8 cellular contexts compared by ENCODE assay signal in the genomic region with DNA sequence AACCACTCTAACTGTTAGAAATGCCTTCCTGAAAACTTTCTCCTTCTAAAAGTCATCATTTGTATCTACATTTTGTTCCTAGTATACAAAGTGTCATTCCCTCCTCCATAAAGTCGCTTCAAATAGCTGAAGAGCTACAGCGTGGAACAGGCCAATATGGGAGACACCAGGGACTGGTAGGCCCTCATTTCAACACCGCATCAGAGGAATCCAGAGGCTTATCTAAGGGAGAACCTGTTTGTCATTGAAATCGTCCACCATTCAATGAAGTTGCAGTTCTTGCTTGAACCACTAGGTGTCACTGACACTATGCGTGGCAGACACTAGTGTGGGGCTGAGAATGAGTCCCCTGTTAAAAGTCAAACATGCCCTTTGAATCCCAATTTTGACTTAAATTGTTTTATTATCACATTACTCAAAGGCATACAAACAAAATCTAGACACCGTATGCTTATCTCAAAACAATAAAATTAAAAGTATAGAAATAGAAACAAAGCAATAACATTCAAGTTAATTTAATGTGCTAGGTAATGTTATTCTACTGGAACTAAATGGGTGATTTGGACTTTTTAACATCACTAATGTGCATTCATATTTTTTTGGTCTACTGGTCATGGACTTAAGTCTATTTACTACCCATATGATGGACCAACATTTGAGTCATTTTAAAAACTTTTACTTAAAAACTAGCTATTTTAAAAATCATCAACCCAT.
DNase-seq lines count a peak whose midpoint lies in the region; TF ChIP-seq lines count a peak whose summit lies in the region.

No MANE protein-coding gene starts in this region.

- TF ChIP-seq POLR2A in breast epithelium (IDR thresholded peaks at IDR 0.05), result no peak

- peak; percentile 60 to 72 (median 70) for TF ChIP-seq CTCF in breast epithelium (IDR thresholded peaks at IDR 0.05)

- intact Hi-C loops in breast epithelium (cut with DNase I; ENCODE audit: low total_unique reads) (no loop called here), posterior vena cava (cut with DNase I) (loop anchor here in 1 of 2 donors (10.0 kb wide), 1 partner anchor 115 kb away; no protein-coding TSS in a partner anchor)

- H3K9me3 ChIP-seq in breast epithelium, result no peaks in the 10 kb centered on the region

- H3K27me3 ChIP-seq in breast epithelium, result no peaks in the 10 kb centered on the region

- H3K4me1 ChIP-seq in breast epithelium, result no peaks in the 10 kb centered on the region

- H3K36me3 ChIP-seq in breast epithelium, result no peaks in the 10 kb centered on the region

- H3K4me3 ChIP-seq in breast epithelium, result no peak overlapping the region

- DNase-seq in NOMO-1 treated with DMSO at 0.1 percent for 48 hours (lab: John Stamatoyannopoulos, UW; ENCODE audit: unreplicated experiment) (peak; percentile 47), NOMO-1 treated with dmso at 0.1 percent for 144 hours (lab: John Stamatoyannopoulos, UW; ENCODE audit: unreplicated experiment) (no peak), HUDEP-2 (lab: John Stamatoyannopoulos, UW; ENCODE audit: unreplicated experiment in 76 of 76) (peak in 60 of 76 experiments; percentile 4 to 78 (median 32)), RPMI7951 (ENCODE audit: low read depth) (peak; percentile 48), breast epithelium (ENCODE audit: low spot score in 2 of 2) (peak in 1 of 2 donors; percentile 30), iris pigment epithelial cell (ENCODE audit: low read depth) (peak; percentile 46), posterior vena cava (ENCODE audit: low spot score) (no peak)
- peak; percentile 30 to 38 for DNase-seq in stimulated activated CD4-positive, alpha-beta T cell treated with anti-CD3 and anti-CD28 coated beads, Interleukin-2, amount 100 ng/mL, for 48 hours

- H3K27ac ChIP-seq in breast epithelium, result no peak overlapping the region

Comparison
In these comparisons a context has a peak if more than half of its experiments do, and no peak if none do; other contexts are left out.
1. DNase-seq: peak in NOMO-1 treated with DMSO at 0.1 percent for 48 hours (single experiment), HUDEP-2 (60 of 76), RPMI7951 (single experiment), iris pigment epithelial cell (single experiment) and stimulated activated CD4-positive, alpha-beta T cell treated with anti-CD3 and anti-CD28 coated beads, Interleukin-2, amount 100 ng/mL, for 48 hours (2 of 2); none in NOMO-1 treated with dmso at 0.1 percent for 144 hours (single experiment) and posterior vena cava (single experiment).